ENCODE assay signal across 1 cellular context in the genomic region with DNA sequence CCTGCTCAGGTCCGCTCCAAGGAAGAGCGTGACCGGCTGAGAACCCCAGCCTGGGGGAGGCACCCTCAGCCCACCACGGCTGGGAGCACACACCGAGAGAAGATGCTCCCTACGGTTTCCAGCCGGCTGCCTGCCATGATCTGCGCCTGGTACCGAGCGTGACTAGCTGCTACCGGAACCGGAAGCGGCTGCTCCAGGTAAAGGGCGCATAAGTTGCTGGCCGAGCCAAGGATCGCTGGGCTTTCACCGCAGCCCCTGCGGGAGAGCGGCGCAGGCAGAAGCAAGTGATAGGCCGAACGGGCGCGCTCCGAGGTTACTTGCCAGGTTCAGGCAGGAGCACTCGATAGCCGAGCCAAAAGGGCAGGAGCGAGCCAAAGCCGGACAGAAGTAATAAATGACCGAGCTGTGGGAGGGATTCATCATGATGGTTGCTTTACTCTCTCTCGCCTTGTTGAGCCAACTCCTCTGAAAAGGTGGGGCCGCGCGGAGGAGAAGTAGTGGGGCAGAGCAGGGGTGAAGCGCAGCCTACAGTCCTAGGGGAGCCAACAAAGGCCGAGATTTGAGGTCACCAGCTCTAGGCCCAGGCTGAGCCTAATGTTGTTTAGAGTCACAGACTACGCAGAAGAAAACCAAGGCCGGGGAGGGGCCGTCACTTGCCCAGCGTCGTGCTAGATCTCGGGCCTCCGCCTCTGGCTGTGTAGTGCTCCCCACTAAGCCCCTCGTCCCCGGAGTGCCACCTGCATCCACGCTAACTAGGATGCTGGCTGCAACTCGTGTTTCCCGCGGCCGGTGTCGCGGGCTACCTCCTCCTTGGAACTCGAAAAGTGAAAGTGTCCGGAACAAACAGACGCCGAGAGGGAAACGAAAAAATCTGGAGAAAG.
A peak's percentile ranks its signal among the peaks of the same experiment; 100 is the strongest.
TF ChIP-seq lines count a peak whose summit lies in the region.

A gene (minus strand): TSS at position 171 of the 881 bp plus-strand sequence. CDS start 34 bp downstream, at position 137.

TF ChIP-seq in K562, 482 proteins besides CTCF, POLR2A, EP300 and RAD21 (continued from another document and continues in another):
- TF ChIP-seq, protein P1, sequence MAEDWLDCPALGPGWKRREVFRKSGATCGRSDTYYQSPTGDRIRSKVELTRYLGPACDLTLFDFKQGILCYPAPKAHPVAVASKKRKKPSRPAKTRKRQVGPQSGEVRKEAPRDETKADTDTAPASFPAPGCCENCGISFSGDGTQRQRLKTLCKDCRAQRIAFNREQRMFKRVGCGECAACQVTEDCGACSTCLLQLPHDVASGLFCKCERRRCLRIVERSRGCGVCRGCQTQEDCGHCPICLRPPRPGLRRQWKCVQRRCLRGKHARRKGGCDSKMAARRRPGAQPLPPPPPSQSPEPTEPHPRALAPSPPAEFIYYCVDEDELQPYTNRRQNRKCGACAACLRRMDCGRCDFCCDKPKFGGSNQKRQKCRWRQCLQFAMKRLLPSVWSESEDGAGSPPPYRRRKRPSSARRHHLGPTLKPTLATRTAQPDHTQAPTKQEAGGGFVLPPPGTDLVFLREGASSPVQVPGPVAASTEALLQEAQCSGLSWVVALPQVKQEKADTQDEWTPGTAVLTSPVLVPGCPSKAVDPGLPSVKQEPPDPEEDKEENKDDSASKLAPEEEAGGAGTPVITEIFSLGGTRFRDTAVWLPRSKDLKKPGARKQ (CRISPR knock-in tag; IDR thresholded peaks at IDR 0.05), result no peak
- TF ChIP-seq KDM5B (IDR thresholded peaks at IDR 0.05; ENCODE audit: insufficient replicate concordance, low read depth, low read length) (peak; percentile 49), TARDBP (IDR thresholded peaks at IDR 0.05) (no peak), ZNF3 (CRISPR knock-in tag; IDR thresholded peaks at IDR 0.05) (no peak), ZFX (CRISPR knock-in tag; IDR thresholded peaks at IDR 0.05) (peak; percentile 94), GABPB1 (CRISPR knock-in tag; IDR thresholded peaks at IDR 0.05) (peak; percentile 98), MEF2A (IDR thresholded peaks at IDR 0.05; ENCODE audit: control insufficient read depth, low read depth, low read length) (no peak), MEF2D (tag; conservative IDR thresholded peaks at IDR 0.05; ENCODE audit: low read depth) (no peak), XRCC4 (IDR thresholded peaks at IDR 0.05; ENCODE audit: extremely low read depth, insufficient read depth, insufficient read length) (no peak), DMBX1 (CRISPR knock-in tag; IDR thresholded peaks at IDR 0.05; ENCODE audit: borderline replicate concordance) (peak; percentile 36; the same call in 1 of the 2 replicates), ARID1B (IDR thresholded peaks at IDR 0.05) (no peak), ZNF76 (CRISPR knock-in tag; IDR thresholded peaks at IDR 0.05; ENCODE audit: borderline replicate concordance) (no peak), HDAC1 (IDR thresholded peaks at IDR 0.05) (peak in 1 of 2 experiments; percentile 97; a peak in 2 of 4 replicates), ZNF316 (IDR thresholded peaks at IDR 0.05) (no peak), SAP30 (IDR thresholded peaks at IDR 0.05; ENCODE audit: borderline replicate concordance, insufficient read depth, low read depth, low read length, poor library complexity, severe bottlenecking) (peak; percentile 90), STAT5B (CRISPR knock-in tag; IDR thresholded peaks at IDR 0.05) (no peak), RBM34 (IDR thresholded peaks at IDR 0.05; ENCODE audit: borderline replicate concordance, insufficient read depth, low read length) (no peak), ZBTB1 (CRISPR knock-in tag; IDR thresholded peaks at IDR 0.05; ENCODE audit: borderline replicate concordance, low read depth) (no peak; the same call in 1 of the 2 replicates), ZBTB8A (IDR thresholded peaks at IDR 0.05; ENCODE audit: partially characterized antibody) (no peak), BRD4 (IDR thresholded peaks at IDR 0.05) (peak; percentile 64; the same call in 1 of the 2 replicates), ZKSCAN8 (CRISPR knock-in tag; IDR thresholded peaks at IDR 0.05) (no peak), PHF20 (IDR thresholded peaks at IDR 0.05; ENCODE audit: partially characterized antibody) (peak; percentile 95), SMARCA4 (IDR thresholded peaks at IDR 0.05) (peak; percentile 46; the same call in 1 of the 2 replicates), KHSRP (IDR thresholded peaks at IDR 0.05) (no peak), NCOA2 (IDR thresholded peaks at IDR 0.05; ENCODE audit: partially characterized antibody in 2 of 2) (no peak), PTBP1 (IDR thresholded peaks at IDR 0.05; ENCODE audit: low read depth, low read length) (no peak), ZSCAN32 (CRISPR knock-in tag; IDR thresholded peaks at IDR 0.05) (0 out of 2 replicates have a peak, but pooled peaks have one; percentile 15), SMC3 (conservative IDR thresholded peaks at IDR 0.05; ENCODE audit: insufficient read depth, low read depth, low read length) (no peak), CBX1 (IDR thresholded peaks at IDR 0.05; ENCODE audit: low read depth) (no peak), MAZ (CRISPR knock-in tag; conservative IDR thresholded peaks at IDR 0.05 in 1 of 2, IDR thresholded peaks at IDR 0.05 in 1 of 2) (peak; percentile 94 to 97), TAL1 (IDR thresholded peaks at IDR 0.05) (no peak), FOXK1 (CRISPR knock-in tag; IDR thresholded peaks at IDR 0.05; ENCODE audit: borderline replicate concordance) (peak; percentile 61; the same call in 1 of the 2 replicates), THRAP3 (IDR thresholded peaks at IDR 0.05; ENCODE audit: borderline replicate concordance) (no peak), DPF2 (IDR thresholded peaks at IDR 0.05) (no peak; the same call in 1 of the 2 replicates), RB1 (IDR thresholded peaks at IDR 0.05; ENCODE audit: low read depth) (peak; percentile 95), EP400 (IDR thresholded peaks at IDR 0.05) (peak; percentile 92), TGIF2 (CRISPR knock-in tag; IDR thresholded peaks at IDR 0.05) (no peak), PTRF (tag; IDR thresholded peaks at IDR 0.05) (no peak)
- TF ChIP-seq, protein P2, sequence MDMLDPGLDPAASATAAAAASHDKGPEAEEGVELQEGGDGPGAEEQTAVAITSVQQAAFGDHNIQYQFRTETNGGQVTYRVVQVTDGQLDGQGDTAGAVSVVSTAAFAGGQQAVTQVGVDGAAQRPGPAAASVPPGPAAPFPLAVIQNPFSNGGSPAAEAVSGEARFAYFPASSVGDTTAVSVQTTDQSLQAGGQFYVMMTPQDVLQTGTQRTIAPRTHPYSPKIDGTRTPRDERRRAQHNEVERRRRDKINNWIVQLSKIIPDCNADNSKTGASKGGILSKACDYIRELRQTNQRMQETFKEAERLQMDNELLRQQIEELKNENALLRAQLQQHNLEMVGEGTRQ (CRISPR knock-in tag; IDR thresholded peaks at IDR 0.05), result no peak
- TF ChIP-seq, protein P3, sequence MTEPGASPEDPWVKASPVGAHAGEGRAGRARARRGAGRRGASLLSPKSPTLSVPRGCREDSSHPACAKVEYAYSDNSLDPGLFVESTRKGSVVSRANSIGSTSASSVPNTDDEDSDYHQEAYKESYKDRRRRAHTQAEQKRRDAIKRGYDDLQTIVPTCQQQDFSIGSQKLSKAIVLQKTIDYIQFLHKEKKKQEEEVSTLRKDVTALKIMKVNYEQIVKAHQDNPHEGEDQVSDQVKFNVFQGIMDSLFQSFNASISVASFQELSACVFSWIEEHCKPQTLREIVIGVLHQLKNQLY (CRISPR knock-in tag; conservative IDR thresholded peaks at IDR 0.05), result no peak
- TF ChIP-seq, protein P4, sequence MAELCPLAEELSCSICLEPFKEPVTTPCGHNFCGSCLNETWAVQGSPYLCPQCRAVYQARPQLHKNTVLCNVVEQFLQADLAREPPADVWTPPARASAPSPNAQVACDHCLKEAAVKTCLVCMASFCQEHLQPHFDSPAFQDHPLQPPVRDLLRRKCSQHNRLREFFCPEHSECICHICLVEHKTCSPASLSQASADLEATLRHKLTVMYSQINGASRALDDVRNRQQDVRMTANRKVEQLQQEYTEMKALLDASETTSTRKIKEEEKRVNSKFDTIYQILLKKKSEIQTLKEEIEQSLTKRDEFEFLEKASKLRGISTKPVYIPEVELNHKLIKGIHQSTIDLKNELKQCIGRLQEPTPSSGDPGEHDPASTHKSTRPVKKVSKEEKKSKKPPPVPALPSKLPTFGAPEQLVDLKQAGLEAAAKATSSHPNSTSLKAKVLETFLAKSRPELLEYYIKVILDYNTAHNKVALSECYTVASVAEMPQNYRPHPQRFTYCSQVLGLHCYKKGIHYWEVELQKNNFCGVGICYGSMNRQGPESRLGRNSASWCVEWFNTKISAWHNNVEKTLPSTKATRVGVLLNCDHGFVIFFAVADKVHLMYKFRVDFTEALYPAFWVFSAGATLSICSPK (IDR thresholded peaks at IDR 0.05; ENCODE audit: borderline replicate concordance), result no peak
- TF ChIP-seq, protein P5, sequence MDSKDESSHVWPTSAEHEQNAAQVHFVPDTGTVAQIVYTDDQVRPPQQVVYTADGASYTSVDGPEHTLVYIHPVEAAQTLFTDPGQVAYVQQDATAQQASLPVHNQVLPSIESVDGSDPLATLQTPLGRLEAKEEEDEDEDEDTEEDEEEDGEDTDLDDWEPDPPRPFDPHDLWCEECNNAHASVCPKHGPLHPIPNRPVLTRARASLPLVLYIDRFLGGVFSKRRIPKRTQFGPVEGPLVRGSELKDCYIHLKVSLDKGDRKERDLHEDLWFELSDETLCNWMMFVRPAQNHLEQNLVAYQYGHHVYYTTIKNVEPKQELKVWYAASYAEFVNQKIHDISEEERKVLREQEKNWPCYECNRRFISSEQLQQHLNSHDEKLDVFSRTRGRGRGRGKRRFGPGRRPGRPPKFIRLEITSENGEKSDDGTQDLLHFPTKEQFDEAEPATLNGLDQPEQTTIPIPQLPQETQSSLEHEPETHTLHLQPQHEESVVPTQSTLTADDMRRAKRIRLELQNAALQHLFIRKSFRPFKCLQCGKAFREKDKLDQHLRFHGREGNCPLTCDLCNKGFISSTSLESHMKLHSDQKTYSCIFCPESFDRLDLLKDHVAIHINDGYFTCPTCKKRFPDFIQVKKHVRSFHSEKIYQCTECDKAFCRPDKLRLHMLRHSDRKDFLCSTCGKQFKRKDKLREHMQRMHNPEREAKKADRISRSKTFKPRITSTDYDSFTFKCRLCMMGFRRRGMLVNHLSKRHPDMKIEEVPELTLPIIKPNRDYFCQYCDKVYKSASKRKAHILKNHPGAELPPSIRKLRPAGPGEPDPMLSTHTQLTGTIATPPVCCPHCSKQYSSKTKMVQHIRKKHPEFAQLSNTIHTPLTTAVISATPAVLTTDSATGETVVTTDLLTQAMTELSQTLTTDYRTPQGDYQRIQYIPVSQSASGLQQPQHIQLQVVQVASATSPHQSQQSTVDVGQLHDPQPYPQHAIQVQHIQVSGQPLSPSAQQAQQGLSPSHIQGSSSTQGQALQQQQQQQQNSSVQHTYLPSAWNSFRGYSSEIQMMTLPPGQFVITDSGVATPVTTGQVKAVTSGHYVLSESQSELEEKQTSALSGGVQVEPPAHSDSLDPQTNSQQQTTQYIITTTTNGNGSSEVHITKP (IDR thresholded peaks at IDR 0.05; ENCODE audit: partially characterized antibody), result peak; percentile 58
- TF ChIP-seq, protein P6, sequence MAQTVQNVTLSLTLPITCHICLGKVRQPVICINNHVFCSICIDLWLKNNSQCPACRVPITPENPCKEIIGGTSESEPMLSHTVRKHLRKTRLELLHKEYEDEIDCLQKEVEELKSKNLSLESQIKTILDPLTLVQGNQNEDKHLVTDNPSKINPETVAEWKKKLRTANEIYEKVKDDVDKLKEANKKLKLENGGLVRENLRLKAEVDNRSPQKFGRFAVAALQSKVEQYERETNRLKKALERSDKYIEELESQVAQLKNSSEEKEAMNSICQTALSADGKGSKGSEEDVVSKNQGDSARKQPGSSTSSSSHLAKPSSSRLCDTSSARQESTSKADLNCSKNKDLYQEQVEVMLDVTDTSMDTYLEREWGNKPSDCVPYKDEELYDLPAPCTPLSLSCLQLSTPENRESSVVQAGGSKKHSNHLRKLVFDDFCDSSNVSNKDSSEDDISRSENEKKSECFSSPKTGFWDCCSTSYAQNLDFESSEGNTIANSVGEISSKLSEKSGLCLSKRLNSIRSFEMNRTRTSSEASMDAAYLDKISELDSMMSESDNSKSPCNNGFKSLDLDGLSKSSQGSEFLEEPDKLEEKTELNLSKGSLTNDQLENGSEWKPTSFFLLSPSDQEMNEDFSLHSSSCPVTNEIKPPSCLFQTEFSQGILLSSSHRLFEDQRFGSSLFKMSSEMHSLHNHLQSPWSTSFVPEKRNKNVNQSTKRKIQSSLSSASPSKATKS (CRISPR knock-in tag; IDR thresholded peaks at IDR 0.05), result no peak
- TF ChIP-seq, protein P7, sequence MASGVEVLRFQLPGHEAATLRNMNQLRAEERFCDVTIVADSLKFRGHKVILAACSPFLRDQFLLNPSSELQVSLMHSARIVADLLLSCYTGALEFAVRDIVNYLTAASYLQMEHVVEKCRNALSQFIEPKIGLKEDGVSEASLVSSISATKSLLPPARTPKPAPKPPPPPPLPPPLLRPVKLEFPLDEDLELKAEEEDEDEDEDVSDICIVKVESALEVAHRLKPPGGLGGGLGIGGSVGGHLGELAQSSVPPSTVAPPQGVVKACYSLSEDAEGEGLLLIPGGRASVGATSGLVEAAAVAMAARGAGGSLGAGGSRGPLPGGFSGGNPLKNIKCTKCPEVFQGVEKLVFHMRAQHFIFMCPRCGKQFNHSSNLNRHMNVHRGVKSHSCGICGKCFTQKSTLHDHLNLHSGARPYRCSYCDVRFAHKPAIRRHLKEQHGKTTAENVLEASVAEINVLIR (CRISPR knock-in tag; IDR thresholded peaks at IDR 0.05), result no peak
